Comparison of ENCODE assay signal across 8 cellular contexts in genomic region chr1:115838805-115839705, GRCh38. TPM values are rescaled to one million over a fixed set of nuclear protein-coding genes. Genes with fewer than 3 reads are reported as not detected.
DNase-seq lines count a peak whose midpoint lies in the region; ATAC-seq and TF ChIP-seq lines count a peak whose summit lies in the region.

No MANE protein-coding gene starts in this region.

- peak overlapping the region; percentile 83 to 96 for H3K4me3 Mint-ChIP-seq in CD14-positive monocyte

- peaks cover 49% of the 10 kb centered on the region for H3K27me3 ChIP-seq in HL-60 (ENCODE audit: insufficient read depth, poor library complexity, severe bottlenecking)

- DNase-seq in CD14-positive monocyte (ENCODE audit: low spot score) (no peak), HL-60 (ENCODE audit: low read depth in 1 of 2, low spot score in 1 of 2) (no peak), astrocyte of the cerebellum (ENCODE audit: low read depth) (no peak), iPS-NIHi11 (ENCODE audit: low spot score) (peak; percentile 77), SHP77 (lab: John Stamatoyannopoulos, UW) (no peak)

- H3K4me1 Mint-ChIP-seq in CD14-positive monocyte = peaks cover 32% of the 10 kb centered on the region

- peaks cover 78 to 84% (median 82%) of the 10 kb centered on the region in 3 donors for H3K27me3 Mint-ChIP-seq in CD14-positive monocyte (ENCODE audit: low read depth in 3 of 3)

- TF ChIP-seq CTCF in CD14-positive monocyte (IDR thresholded peaks at IDR 0.05) (no peak), HL-60 (IDR thresholded peaks at IDR 0.05; ENCODE audit: insufficient read depth, low read length) (no peak), astrocyte of the cerebellum (IDR thresholded peaks at IDR 0.05; ENCODE audit: low read depth, low read length, missing control alignments) (no peak)

- peaks cover 3 to 5% of the 10 kb centered on the region in 2 donors for H3K36me3 Mint-ChIP-seq in CD14-positive monocyte

- no peak overlapping the region for H3K27ac Mint-ChIP-seq in CD14-positive monocyte

- H3K9me3 Mint-ChIP-seq in CD14-positive monocyte = peaks cover 0 to 15% (median 5%) of the 10 kb centered on the region in 7 donors

- intact Hi-C loops in CD14-positive monocyte (cut with micrococcal nuclease) = no loop called here

- H3K4me3 ChIP-seq in HL-60 (replicated peaks; ENCODE audit: insufficient read depth, low read length) = peak overlapping the region; percentile 37
- H3K4me3 ChIP-seq in astrocyte of the cerebellum (ENCODE audit: low read depth, low read length) = peak overlapping the region; percentile 18
- peak overlapping the region; percentile 13 to 47 (median 29) for H3K4me3 ChIP-seq in skin epidermis

- no peak for ATAC-seq in HG02884 (IDR thresholded peaks at IDR 0.05; ENCODE audit: unreplicated experiment)
- no peak for ATAC-seq in HG03442 (IDR thresholded peaks at IDR 0.05; ENCODE audit: unreplicated experiment)

- in situ Hi-C loops in astrocyte of the cerebellum (cut with HindIII; ENCODE audit: low sequenced_read_pairs) = no loop called here

- H3K27ac ChIP-seq in HL-60 (replicated peaks) (no peak overlapping the region), skin epidermis (peak overlapping the region in 14 of 21 experiments; percentile 8 to 75 (median 48))

RNA-seq across cellular contexts. Expression of gene NHLH2, which starts 1.9 kb away (rescaled TPM):
- not detected for polyA plus RNA-seq in CD14-positive monocyte
